15 cellular contexts compared by ENCODE assay signal in genomic region chr7:111835066-111835465, GRCh38.
A peak's percentile ranks its signal among the peaks of the same experiment; 100 is the strongest.
DNase-seq lines count a peak whose midpoint lies in the region; FAIRE-seq and TF ChIP-seq lines count a peak whose summit lies in the region.
"Had no signal": no experiment of that assay in that cellular context is flagged by ENCODE, and none has a peak within 500 bp of the region (broad histone marks: within the 10 kb centered on the region; RNA-seq: fewer than 3 reads in every experiment).

No MANE protein-coding gene starts in this region.

- no peak for TF ChIP-seq CTCF in AG09309 (IDR thresholded peaks at IDR 0.05; ENCODE audit: control insufficient read depth, insufficient read depth, low read depth, low read length, missing control alignments)
- no peak for TF ChIP-seq CTCF in mammary epithelial cell (conservative IDR thresholded peaks at IDR 0.05 in 1 of 2, IDR thresholded peaks at IDR 0.05 in 1 of 2; ENCODE audit: extremely low read depth in 1 of 2, insufficient read depth in 1 of 2, low read depth in 1 of 2, low read length in 2 of 2)

- TF ChIP-seq POLR2A in GM12892 (IDR thresholded peaks at IDR 0.05; ENCODE audit: low read depth, low read length) = no peak

- H3K79me2 ChIP-seq in mammary epithelial cell (ENCODE audit: insufficient read depth, low read length) = no peaks in the 10 kb centered on the region

- CTCF ChIA-PET in mammary epithelial cell (lab: Charles Lee; ENCODE audit: low non-redundant PET) = no interaction called here

- no peaks in the 10 kb centered on the region for H3K36me3 ChIP-seq in mammary epithelial cell (ENCODE audit: insufficient read depth, low read length)
- H3K36me3 ChIP-seq: spleen had no signal

- peak overlapping the region; percentile 17 for H2AFZ ChIP-seq in mammary epithelial cell (ENCODE audit: low read depth, low read length)

- FAIRE-seq in GM12892 (lab: Jason Lieb, UNC) = no peak
- FAIRE-seq: GM12878 had no signal

- H4K20me1 ChIP-seq in mammary epithelial cell (ENCODE audit: insufficient read depth, low read length) = no peaks in the 10 kb centered on the region

- DNase-seq in AG09309 (ENCODE audit: low read depth) = peak; percentile 77
- peak; percentile 15 for DNase-seq in HS-27A (ENCODE audit: low read depth)
- DNase-seq in mammary epithelial cell = peak; percentile 63
- DNase-seq in kidney tubule cell (ENCODE audit: low spot score) = peak; percentile 35
- no peak for DNase-seq in activated gamma-delta T cell treated with Interleukin-2 at 50 U/mL for 16 hours
- no peak for DNase-seq in OCI-M1 (lab: John Stamatoyannopoulos, UW)
- no peak for DNase-seq in GM12892 (ENCODE audit: insufficient read length)
- no peak for DNase-seq in D341Med (ENCODE audit: low spot score)
- DNase-seq: activated T-cell treated with anti-CD3 and anti-CD28 coated beads, Interleukin-2, amount 50 U/mL, for 24 hours; cerebellar nuclear complex; NCI-H1436 treated with DMSO at 0.1 percent for 48 hours; spleen; stimulated activated CD8-positive, alpha-beta memory T cell treated with anti-CD3 and anti-CD28 coated beads, Interleukin-4, amount 100 ng/mL, for 48 hours had no signal

- peaks cover 5% of the 10 kb centered on the region for H3K4me1 ChIP-seq in mammary epithelial cell (ENCODE audit: insufficient read depth, low read length)
- H3K4me1 ChIP-seq: spleen had no signal

- peak overlapping the region; percentile 8 for H3K4me2 ChIP-seq in mammary epithelial cell (ENCODE audit: insufficient read depth, low read depth, low read length)

- dilution Hi-C loops in mammary epithelial cell (cut with HindIII; ENCODE audit: low sequenced_read_pairs) = no loop called here

- H3K4me3 ChIP-seq in AG09309 (ENCODE audit: control insufficient read depth, low read depth, low read length) = no peak overlapping the region
- no peak overlapping the region for H3K4me3 ChIP-seq in mammary epithelial cell (replicated peaks in 1 of 3; ENCODE audit: insufficient read depth in 1 of 3, low read depth in 2 of 3, low read length in 3 of 3)
- H3K4me3 ChIP-seq: GM12878, spleen had no signal

- no peaks in the 10 kb centered on the region for H3K27me3 ChIP-seq in mammary epithelial cell (ENCODE audit: insufficient read depth, low read length)
- H3K27me3 ChIP-seq: spleen had no signal

- in situ Hi-C loops in mammary epithelial cell (cut with MboI; ENCODE audit: low sequenced_read_pairs in 2 of 2) = no loop called here

- no peak overlapping the region for H3K9ac ChIP-seq in mammary epithelial cell (ENCODE audit: insufficient read depth, low read length)

- H3K27ac ChIP-seq in mammary epithelial cell (ENCODE audit: insufficient read depth, low read depth, low read length) = peak overlapping the region; percentile 25
- H3K27ac ChIP-seq: HL-60, spleen had no signal

- H3K9me3 ChIP-seq in mammary epithelial cell (replicated peaks; ENCODE audit: insufficient read depth, low read length) = no peaks in the 10 kb centered on the region

- intact Hi-C loops in mammary epithelial cell (cut with micrococcal nuclease) = no loop called here

- no TSS peak for BruUV-seq in mammary epithelial cell (replicated peaks; lab: Mats Ljungman, UMichigan)

Comparison
In these comparisons a context has a peak if more than half of its experiments do, and no peak if none do; other contexts are left out.
1. DNase-seq: peak in AG09309 (single experiment), HS-27A (single experiment), mammary epithelial cell (single experiment) and kidney tubule cell (single experiment); none in activated gamma-delta T cell treated with Interleukin-2 at 50 U/mL for 16 hours (single experiment), OCI-M1 (single experiment), GM12892 (single experiment) and D341Med (single experiment).